Comparison of ENCODE assay signal across 27 cellular contexts in genomic region chr22:23359583-23360123, GRCh38.
"Had no signal": no experiment of that assay in that cellular context is flagged by ENCODE, and none has a peak within 500 bp of the region (broad histone marks: within the 10 kb centered on the region; RNA-seq: fewer than 3 reads in every experiment).

No MANE protein-coding gene starts in this region.

- H3K9me3 ChIP-seq: heart right ventricle, left ventricle myocardium inferior, ovary, right atrium auricular region, suprapubic skin, thoracic aorta, tibial artery, upper lobe of right lung, uterus had no signal

- H3K4me3 ChIP-seq: heart right ventricle, hepatocyte, left ventricle myocardium inferior, lung, neural progenitor cell, ovary, right atrium auricular region, skin epidermis, suprapubic skin, thoracic aorta, tibial artery, upper lobe of right lung, uterus had no signal

- H3K79me2 ChIP-seq: hepatocyte had no signal

- H3K4me1 ChIP-seq: heart right ventricle, left ventricle myocardium inferior, neural progenitor cell, right atrium auricular region, suprapubic skin, tibial artery, upper lobe of right lung, uterus had no signal

- H3K4me1 Mint-ChIP-seq: mesothelial cell of epicardium, naive B cell had no signal

- H3K4me3 Mint-ChIP-seq: mesothelial cell of epicardium, naive B cell, natural killer cell, nephron progenitor cell, neural progenitor cell had no signal

- H3K4me2 ChIP-seq: hepatocyte, neural progenitor cell had no signal

- H3K27ac ChIP-seq: heart right ventricle, hepatocyte, left ventricle myocardium inferior, neural progenitor cell, ovary, right atrium auricular region, skin epidermis, suprapubic skin, thoracic aorta, tibial artery, upper lobe of right lung, uterus had no signal

- H3K9me3 Mint-ChIP-seq: natural killer cell, neural progenitor cell had no signal

- H2AFZ ChIP-seq: hepatocyte, neural progenitor cell had no signal

- H3K27ac Mint-ChIP-seq: mesothelial cell of epicardium, naive B cell, natural killer cell, nephron progenitor cell, neural progenitor cell, progenitor cell of endocrine pancreas had no signal

- H3K36me3 ChIP-seq: heart right ventricle, left ventricle myocardium inferior, neural progenitor cell, ovary, right atrium auricular region, suprapubic skin, thoracic aorta, tibial artery, upper lobe of right lung, uterus had no signal

- H3K36me3 Mint-ChIP-seq: mesothelial cell of epicardium, naive B cell, natural killer cell, neural progenitor cell had no signal

- ATAC-seq: heart right ventricle, natural killer cell, sciatic nerve had no signal

- DNase-seq: heart right ventricle; islet precursor cell; left ventricle myocardium inferior; mesendoderm; naive B cell; natural killer cell; nephron progenitor cell; ovary; stimulated activated CD4-positive, alpha-beta T cell treated with anti-CD3 and anti-CD28 coated beads, Interleukin-12 subunit alpha, Interleukin-12 subunit beta, amount 100 ng/mL, for 4 hours; stimulated activated CD4-positive, alpha-beta T cell treated with anti-CD3 and anti-CD28 coated beads, Interleukin-15, amount 100 ng/mL, for 24 hours; stimulated activated CD4-positive, alpha-beta T cell treated with anti-CD3 and anti-CD28 coated beads, Interleukin-2, amount 100 ng/mL, for 24 hours; stimulated activated CD4-positive, alpha-beta T cell treated with anti-CD3 and anti-CD28 coated beads, Interleukin-4, amount 100 ng/mL, for 1 hour; stimulated activated naive CD4-positive, alpha-beta T cell; tibial artery; trophoblast cell; upper lobe of right lung; uterus had no signal

- H3K27me3 ChIP-seq: heart right ventricle, hepatocyte, ovary, right atrium auricular region, suprapubic skin, tibial artery, upper lobe of right lung, uterus had no signal

- H3K9ac ChIP-seq: neural progenitor cell had no signal
